ENCODE assay signal across 10 cellular contexts in the genomic region with DNA sequence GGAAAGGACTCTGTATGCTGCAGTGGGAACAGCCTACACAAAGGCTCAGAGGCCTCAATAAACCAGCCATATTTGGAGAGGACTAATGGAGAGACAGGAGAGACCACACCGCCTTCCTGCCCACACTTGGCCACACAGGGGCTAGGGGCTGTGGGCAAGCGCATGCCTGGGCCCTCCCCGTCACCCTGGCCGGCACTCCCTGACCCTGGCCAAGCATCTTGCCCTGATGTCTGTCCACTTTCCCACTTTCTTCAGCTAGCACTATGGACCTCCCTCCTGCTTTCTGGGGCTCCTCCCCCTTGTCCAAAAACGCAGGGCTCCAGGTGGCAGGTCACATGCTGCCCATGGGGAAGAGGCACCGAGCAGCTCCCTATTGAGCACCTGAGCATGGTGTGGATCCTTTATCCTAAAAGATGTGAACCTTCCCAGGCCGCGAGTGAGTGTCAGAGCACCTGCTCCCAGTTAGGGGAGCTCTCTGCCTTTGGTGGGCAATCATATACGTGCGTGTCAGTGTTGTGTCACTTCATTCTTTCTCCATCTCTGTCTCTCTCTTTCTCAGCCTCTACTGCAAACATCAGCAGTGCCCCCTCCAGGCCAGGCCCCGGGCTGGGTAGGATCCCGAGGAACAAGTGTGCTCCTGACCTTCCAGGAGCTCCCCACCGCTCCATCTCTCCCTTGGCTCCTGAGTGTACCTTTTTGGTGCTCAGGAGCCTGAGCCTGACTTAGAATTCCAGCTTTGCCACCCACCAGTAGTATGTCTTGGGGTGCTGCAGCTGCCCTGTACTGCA.
DNase-seq lines count a peak whose midpoint lies in the region; ATAC-seq and TF ChIP-seq lines count a peak whose summit lies in the region.
"Had no signal": no experiment of that assay in that cellular context is flagged by ENCODE, and none has a peak within 500 bp of the region (broad histone marks: within the 10 kb centered on the region; RNA-seq: fewer than 3 reads in every experiment).

No MANE protein-coding gene starts in this region.

- no peak overlapping the region for H2AFZ ChIP-seq in Loucy (ENCODE audit: low read length)

- H3K4me2 ChIP-seq in DOHH2 (ENCODE audit: low read length) (no peak overlapping the region), Loucy (ENCODE audit: low read depth, low read length, poor library complexity, severe bottlenecking) (no peak overlapping the region)

- H3K9me3 Mint-ChIP-seq in endodermal cell, result no peaks in the 10 kb centered on the region
- no peaks in the 10 kb centered on the region for H3K9me3 Mint-ChIP-seq in stimulated activated effector memory CD8-positive, alpha-beta T cell treated with anti-CD3 and anti-CD28 coated beads, Interleukin-12 subunit alpha, Interleukin-12 subunit beta, amount 100 ng/mL, for 72 hours

- H4K20me1 ChIP-seq in DOHH2 (ENCODE audit: control insufficient read depth, insufficient read depth, low read depth, low read length) (no peaks in the 10 kb centered on the region), Loucy (ENCODE audit: insufficient read depth, low read length, poor library complexity, severe bottlenecking) (peaks cover 8% of the 10 kb centered on the region)

- no peaks in the 10 kb centered on the region for H3K9me2 ChIP-seq in DOHH2 (replicated peaks; ENCODE audit: control insufficient read depth, low read length)
- H3K9me2 ChIP-seq in Loucy (replicated peaks; ENCODE audit: low read depth, low read length), result no peaks in the 10 kb centered on the region

- H3K36me3 Mint-ChIP-seq in endodermal cell (ENCODE audit: low read depth), result peaks cover 39% of the 10 kb centered on the region
- no peaks in the 10 kb centered on the region for H3K36me3 Mint-ChIP-seq in stimulated activated effector memory CD8-positive, alpha-beta T cell treated with anti-CD3 and anti-CD28 coated beads, Interleukin-12 subunit alpha, Interleukin-12 subunit beta, amount 100 ng/mL, for 72 hours

- no peaks in the 10 kb centered on the region for H3K27me3 Mint-ChIP-seq in endodermal cell (ENCODE audit: insufficient read depth)

- peak overlapping the region; percentile 84 for H3K27ac Mint-ChIP-seq in endodermal cell
- peak overlapping the region; percentile 26 for H3K27ac Mint-ChIP-seq in stimulated activated effector memory CD8-positive, alpha-beta T cell treated with anti-CD3 and anti-CD28 coated beads, Interleukin-12 subunit alpha, Interleukin-12 subunit beta, amount 100 ng/mL, for 72 hours

- peaks cover 41% of the 10 kb centered on the region for H3K4me1 Mint-ChIP-seq in endodermal cell
- H3K4me1 Mint-ChIP-seq in stimulated activated effector memory CD8-positive, alpha-beta T cell treated with anti-CD3 and anti-CD28 coated beads, Interleukin-12 subunit alpha, Interleukin-12 subunit beta, amount 100 ng/mL, for 72 hours, result peaks cover 35% of the 10 kb centered on the region

- peaks cover 21% of the 10 kb centered on the region for H3K4me1 ChIP-seq in DOHH2 (ENCODE audit: control insufficient read depth, low read length)
- peaks cover 96% of the 10 kb centered on the region for H3K4me1 ChIP-seq in Loucy (ENCODE audit: insufficient read depth, low read length, poor library complexity, severe bottlenecking)
- H3K4me1 ChIP-seq in endodermal cell (ENCODE audit: control insufficient read depth, insufficient read depth, low read length), result peaks cover 5% of the 10 kb centered on the region

- WGBS in endodermal cell (ENCODE audit: insufficient coverage in 1 of 2, insufficient read length in 1 of 2), 2 experiments, result 88 to 90% methylated on average over 12 to 13 of the region's 13 CpGs

- no peaks in the 10 kb centered on the region for H3K79me2 ChIP-seq in DOHH2 (ENCODE audit: control insufficient read depth, low read length)
- peaks cover 97% of the 10 kb centered on the region for H3K79me2 ChIP-seq in Loucy (ENCODE audit: insufficient read depth, low read length)

- no peak overlapping the region for H3K4me3 ChIP-seq in DOHH2 (ENCODE audit: low read length)
- no peak overlapping the region for H3K4me3 ChIP-seq in Loucy (ENCODE audit: low read length, poor library complexity, severe bottlenecking)
- no peak overlapping the region for H3K4me3 ChIP-seq in endodermal cell (ENCODE audit: low read length)

- peak; percentile 64 for DNase-seq in endodermal cell
- no peak for DNase-seq in stimulated activated effector memory CD8-positive, alpha-beta T cell treated with anti-CD3 and anti-CD28 coated beads, Interleukin-12 subunit alpha, Interleukin-12 subunit beta, amount 100 ng/mL, for 72 hours (ENCODE audit: low spot score in 2 of 2)
- no peak for DNase-seq in stimulated activated CD4-positive, alpha-beta T cell treated with anti-CD3 and anti-CD28 coated beads, Interleukin-1b, Interleukin-23, amount 100 ng/mL, for 48 hours
- DNase-seq in dermis blood vessel endothelial cell, result no peak
- no peak for DNase-seq in RKO (ENCODE audit: low spot score)
- DNase-seq: activated gamma-delta T cell treated with Interleukin-2 at 50 U/mL for 16 hours; stimulated activated CD4-positive, alpha-beta T cell treated with anti-CD3 and anti-CD28 coated beads, Interleukin-2, amount 100 ng/mL, for 24 hours had no signal

- H3K27ac ChIP-seq in DOHH2 (ENCODE audit: low read depth, low read length), result no peak overlapping the region
- no peak overlapping the region for H3K27ac ChIP-seq in endodermal cell (ENCODE audit: low read depth, low read length)

- TF ChIP-seq CTCF in DOHH2 (IDR thresholded peaks at IDR 0.05; ENCODE audit: low read depth, low read length, poor library complexity, severe bottlenecking), result peak; percentile 38
- peak; percentile 45 for TF ChIP-seq CTCF in Loucy (conservative IDR thresholded peaks at IDR 0.05; ENCODE audit: low read length)
- TF ChIP-seq CTCF in endodermal cell (conservative IDR thresholded peaks at IDR 0.05), result peak; percentile 41

- ATAC-seq in stimulated activated effector memory CD8-positive, alpha-beta T cell treated with anti-CD3 and anti-CD28 coated beads, Interleukin-12 subunit alpha, Interleukin-12 subunit beta, amount 100 ng/mL, for 72 hours, result no peak
- ATAC-seq: activated CD4-positive, CD25-positive, alpha-beta regulatory T cell treated with anti-CD3 and anti-CD28 coated beads, Interleukin-2, amount 50 U/mL, for 24 hours had no signal

- H3K9ac ChIP-seq in Loucy (ENCODE audit: low read depth, low read length, poor library complexity, severe bottlenecking), result peak overlapping the region; percentile 99
- H3K9ac ChIP-seq in endodermal cell (ENCODE audit: extremely low read depth, low read length, poor library complexity, severe bottlenecking), result no peak overlapping the region

- H3K9me3 ChIP-seq in DOHH2 (ENCODE audit: control insufficient read depth, insufficient read depth, low read length) (no peaks in the 10 kb centered on the region), Loucy (ENCODE audit: insufficient read depth, low read depth, low read length) (no peaks in the 10 kb centered on the region), endodermal cell (ENCODE audit: control insufficient read depth, low read length) (no peaks in the 10 kb centered on the region)

- H3K27me3 ChIP-seq in DOHH2 (ENCODE audit: control insufficient read depth, low read length), result 0 out of 2 replicates have a peak, but pooled peaks cover 4% of the 10 kb centered on the region
- no peaks in the 10 kb centered on the region for H3K27me3 ChIP-seq in Loucy (ENCODE audit: insufficient read depth, low read length, poor library complexity, severe bottlenecking)
- H3K27me3 ChIP-seq in endodermal cell (ENCODE audit: control insufficient read depth, insufficient read depth, low read length, poor library complexity, severe bottlenecking), result no peaks in the 10 kb centered on the region

- H3K36me3 ChIP-seq in DOHH2 (ENCODE audit: control insufficient read depth, low read length) (no peaks in the 10 kb centered on the region), Loucy (ENCODE audit: insufficient read depth, low read length) (peaks cover 74% of the 10 kb centered on the region; the same call in 1 of the 2 replicates), endodermal cell (ENCODE audit: control insufficient read depth, insufficient read depth, low read length) (peaks cover 35% of the 10 kb centered on the region)

- H3K4me3 Mint-ChIP-seq in endodermal cell, result no peak overlapping the region
- H3K4me3 Mint-ChIP-seq in stimulated activated effector memory CD8-positive, alpha-beta T cell treated with anti-CD3 and anti-CD28 coated beads, Interleukin-12 subunit alpha, Interleukin-12 subunit beta, amount 100 ng/mL, for 72 hours, result no peak overlapping the region

- H3F3A ChIP-seq in DOHH2 (ENCODE audit: control insufficient read depth, insufficient read depth) (0 out of 2 replicates have a peak, but pooled peaks cover 2% of the 10 kb centered on the region), Loucy (ENCODE audit: low read depth) (no peaks in the 10 kb centered on the region)
